In genomic region chr20:31547017-31547675, GRCh38 we compare ENCODE assay signal across 1 cellular context.
A peak's percentile ranks its signal among the peaks of the same experiment; 100 is the strongest.
TF ChIP-seq lines count a peak whose summit lies in the region.

No MANE protein-coding gene starts in this region.

TF ChIP-seq in HepG2, 621 proteins besides CTCF, POLR2A, EP300 and RAD21 (continued from another document and continues in another):
- TF ChIP-seq AHDC1 (CRISPR knock-in tag; IDR thresholded peaks at IDR 0.05; ENCODE audit: borderline replicate concordance) (no peak), SIN3A (IDR thresholded peaks at IDR 0.05; ENCODE audit: borderline replicate concordance, low read depth, low read length) (peak; percentile 96; the same call in 1 of the 2 replicates), ZNF724P (CRISPR knock-in tag; IDR thresholded peaks at IDR 0.05; ENCODE audit: borderline replicate concordance) (peak; percentile 73), KLF6 (CRISPR knock-in tag; IDR thresholded peaks at IDR 0.05) (no peak), ZNF644 (CRISPR knock-in tag; IDR thresholded peaks at IDR 0.05; ENCODE audit: low read depth) (no peak), HOXD1 (CRISPR knock-in tag; IDR thresholded peaks at IDR 0.05) (0 out of 2 replicates have a peak, but pooled peaks have one; percentile 47), ZNF350 (CRISPR knock-in tag; IDR thresholded peaks at IDR 0.05; ENCODE audit: borderline replicate concordance, low read depth) (peak; percentile 96; the same call in 1 of the 2 replicates), SALL2 (CRISPR knock-in tag; IDR thresholded peaks at IDR 0.05) (peak; percentile 95), ZNF460 (CRISPR knock-in tag; IDR thresholded peaks at IDR 0.05; ENCODE audit: borderline replicate concordance) (no peak), USF2 (IDR thresholded peaks at IDR 0.05; ENCODE audit: low read depth, low read length) (0 out of 2 replicates have a peak, but pooled peaks have one; percentile 31), USF2 (CRISPR knock-in tag; IDR thresholded peaks at IDR 0.05; ENCODE audit: borderline replicate concordance) (no peak), SOX5 (CRISPR knock-in tag; IDR thresholded peaks at IDR 0.05; ENCODE audit: borderline replicate concordance) (no peak; the same call in 1 of the 2 replicates), TOE1 (CRISPR knock-in tag; IDR thresholded peaks at IDR 0.05) (no peak), PATZ1 (CRISPR knock-in tag; IDR thresholded peaks at IDR 0.05) (0 out of 2 replicates have a peak, but pooled peaks have one; percentile 38), KLF15 (CRISPR knock-in tag; IDR thresholded peaks at IDR 0.05; ENCODE audit: borderline replicate concordance) (no peak), ZFP36L2 (CRISPR knock-in tag; IDR thresholded peaks at IDR 0.05) (peak; percentile 22; the same call in 1 of the 2 replicates), MIER3 (CRISPR knock-in tag; IDR thresholded peaks at IDR 0.05; ENCODE audit: borderline replicate concordance) (peak; percentile 88; the same call in 1 of the 2 replicates), TSC22D2 (CRISPR knock-in tag; IDR thresholded peaks at IDR 0.05; ENCODE audit: borderline replicate concordance) (no peak), ZNF276 (CRISPR knock-in tag; IDR thresholded peaks at IDR 0.05; ENCODE audit: low read depth) (no peak; the same call in 1 of the 2 replicates), ZNF788 (CRISPR knock-in tag; IDR thresholded peaks at IDR 0.05; ENCODE audit: borderline replicate concordance) (peak; percentile 90), CAMTA2 (CRISPR knock-in tag; IDR thresholded peaks at IDR 0.05; ENCODE audit: borderline replicate concordance) (no peak), DBP (CRISPR knock-in tag; IDR thresholded peaks at IDR 0.05; ENCODE audit: not compliant biosample characterization) (no peak), ZFX (CRISPR knock-in tag; IDR thresholded peaks at IDR 0.05; ENCODE audit: low read depth) (peak; percentile 97), KDM6A (CRISPR knock-in tag; IDR thresholded peaks at IDR 0.05; ENCODE audit: low read depth) (no peak), ZNF556 (CRISPR knock-in tag; IDR thresholded peaks at IDR 0.05; ENCODE audit: borderline replicate concordance) (no peak; the same call in 1 of the 2 replicates), RFX3 (CRISPR knock-in tag; IDR thresholded peaks at IDR 0.05) (no peak), PRDM10 (CRISPR knock-in tag; IDR thresholded peaks at IDR 0.05; ENCODE audit: low read depth) (no peak), ZNF121 (CRISPR knock-in tag; IDR thresholded peaks at IDR 0.05) (no peak), ZNF652 (CRISPR knock-in tag; IDR thresholded peaks at IDR 0.05; ENCODE audit: borderline replicate concordance, low read depth) (no peak; the same call in 1 of the 2 replicates), TFDP1 (CRISPR knock-in tag; IDR thresholded peaks at IDR 0.05; ENCODE audit: borderline replicate concordance) (peak; percentile 65; the same call in 1 of the 2 replicates), PPARG (CRISPR knock-in tag; conservative IDR thresholded peaks at IDR 0.05) (no peak), GPBP1L1 (CRISPR knock-in tag; IDR thresholded peaks at IDR 0.05) (no peak), ZNF570 (CRISPR knock-in tag; IDR thresholded peaks at IDR 0.05; ENCODE audit: borderline replicate concordance) (0 out of 2 replicates have a peak, but pooled peaks have one; percentile 74), FUBP1 (CRISPR knock-in tag; IDR thresholded peaks at IDR 0.05; ENCODE audit: borderline replicate concordance) (no peak), ZBTB7A (CRISPR knock-in tag; IDR thresholded peaks at IDR 0.05) (no peak), ZNF674 (CRISPR knock-in tag; IDR thresholded peaks at IDR 0.05; ENCODE audit: low read depth) (no peak), ZFAT (CRISPR knock-in tag; conservative IDR thresholded peaks at IDR 0.05) (peak; percentile 72; the same call in 1 of the 2 replicates)
